Comparison of ENCODE assay signal across 8 cellular contexts in genomic region chr2:200810967-200811335, GRCh38. TPM values are rescaled to one million over a fixed set of nuclear protein-coding genes. Genes with fewer than 3 reads are reported as not detected.
DNase-seq lines count a peak whose midpoint lies in the region; ATAC-seq lines count a peak whose summit lies in the region.

No MANE protein-coding gene starts in this region.

- no peaks in the 10 kb centered on the region for H3K9me3 Mint-ChIP-seq in activated T-helper 17 cell treated with anti-CD3 and anti-CD28 coated beads, Interleukin-2, amount 50 U/mL, for 72 hours
- no peaks in the 10 kb centered on the region for H3K9me3 Mint-ChIP-seq in stimulated activated memory B cell treated with anti-CD40 and anti-IgM and Interleukin-4, amounts not matched to agents 10 μg/mL and 1 μg/mL and 100 μg/mL, for 72 hours

- H3K36me3 ChIP-seq in HUES6 (ENCODE audit: control insufficient read depth, insufficient read depth, low read length) (peaks cover 30% of the 10 kb centered on the region), iPS DF 6.9 (ENCODE audit: control insufficient read depth, insufficient read depth, low read length) (peaks cover 8% of the 10 kb centered on the region; the same call in 1 of the 2 replicates)

- no peaks in the 10 kb centered on the region for H3K27me3 ChIP-seq in HUES6 (ENCODE audit: control insufficient read depth, insufficient read depth, low read length)
- no peaks in the 10 kb centered on the region for H3K27me3 ChIP-seq in iPS DF 6.9 (ENCODE audit: control insufficient read depth, insufficient read depth, low read length)

- H3K4me1 ChIP-seq in HUES6 (ENCODE audit: control insufficient read depth, insufficient read depth, low read length) (peaks cover 15% of the 10 kb centered on the region), iPS DF 6.9 (ENCODE audit: control insufficient read depth, insufficient read depth, low read length) (peaks cover 2% of the 10 kb centered on the region; the same call in 1 of the 2 replicates)

- WGBS in iPS DF 6.9 (ENCODE audit: insufficient coverage, insufficient read length) = no CpG with 5 or more reads among the region's 13 CpGs

- peaks cover 56% of the 10 kb centered on the region for H3K36me3 Mint-ChIP-seq in activated T-helper 17 cell treated with anti-CD3 and anti-CD28 coated beads, Interleukin-2, amount 50 U/mL, for 72 hours (ENCODE audit: low read depth)
- H3K36me3 Mint-ChIP-seq in stimulated activated memory B cell treated with anti-CD40 and anti-IgM and Interleukin-4, amounts not matched to agents 10 μg/mL and 1 μg/mL and 100 μg/mL, for 72 hours = peaks cover 22% of the 10 kb centered on the region

- no peaks in the 10 kb centered on the region for H3K27me3 Mint-ChIP-seq in activated T-helper 17 cell treated with anti-CD3 and anti-CD28 coated beads, Interleukin-2, amount 50 U/mL, for 72 hours
- no peaks in the 10 kb centered on the region for H3K27me3 Mint-ChIP-seq in stimulated activated memory B cell treated with anti-CD40 and anti-IgM and Interleukin-4, amounts not matched to agents 10 μg/mL and 1 μg/mL and 100 μg/mL, for 72 hours

- intact Hi-C loops in sciatic nerve (cut with DNase I) = no loop called here

- ATAC-seq in activated T-helper 17 cell treated with anti-CD3 and anti-CD28 coated beads, Interleukin-2, amount 50 U/mL, for 72 hours (replicated peaks) = no peak
- ATAC-seq in stimulated activated memory B cell treated with anti-CD40 and anti-IgM and Interleukin-4, amounts not matched to agents 10 μg/mL and 1 μg/mL and 100 μg/mL, for 72 hours = no peak
- ATAC-seq in GM21825 (IDR thresholded peaks at IDR 0.05; ENCODE audit: unreplicated experiment) (no peak), sciatic nerve (no peak), GM18909 (IDR thresholded peaks at IDR 0.05; ENCODE audit: poor library complexity, unreplicated experiment) (no peak)

- peak overlapping the region; percentile 99 for H3K4me3 Mint-ChIP-seq in activated T-helper 17 cell treated with anti-CD3 and anti-CD28 coated beads, Interleukin-2, amount 50 U/mL, for 72 hours
- peak overlapping the region; percentile 91 for H3K4me3 Mint-ChIP-seq in stimulated activated memory B cell treated with anti-CD40 and anti-IgM and Interleukin-4, amounts not matched to agents 10 μg/mL and 1 μg/mL and 100 μg/mL, for 72 hours

- H3K27ac ChIP-seq in HUES6 (ENCODE audit: low read depth, low read length) = no peak overlapping the region; the same call in 1 of the 2 replicates
- no peak overlapping the region for H3K27ac ChIP-seq in iPS DF 6.9 (ENCODE audit: low read length)

- H3K9ac ChIP-seq in HUES6 (ENCODE audit: low read length) = peak overlapping the region; percentile 53

- H3K4me3 ChIP-seq in HUES6 (ENCODE audit: low read depth, low read length) = peak overlapping the region; percentile 67
- peak overlapping the region; percentile 32; the same call in 1 of the 2 replicates for H3K4me3 ChIP-seq in iPS DF 6.9 (ENCODE audit: low read length)

- DNase-seq in iPS DF 6.9 (ENCODE audit: low read depth, low spot score) (no peak), sciatic nerve (ENCODE audit: low spot score) (no peak), NAMALWA (ENCODE audit: low spot score) (no peak)

- H3K9me3 ChIP-seq in HUES6 (ENCODE audit: control insufficient read depth, insufficient read depth, low read depth, low read length) (no peaks in the 10 kb centered on the region), iPS DF 6.9 (ENCODE audit: control insufficient read depth, insufficient read depth, low read length) (no peaks in the 10 kb centered on the region)

- peak overlapping the region; percentile 99 for H3K27ac Mint-ChIP-seq in activated T-helper 17 cell treated with anti-CD3 and anti-CD28 coated beads, Interleukin-2, amount 50 U/mL, for 72 hours
- peak overlapping the region; percentile 99 for H3K27ac Mint-ChIP-seq in stimulated activated memory B cell treated with anti-CD40 and anti-IgM and Interleukin-4, amounts not matched to agents 10 μg/mL and 1 μg/mL and 100 μg/mL, for 72 hours

- H3K4me1 Mint-ChIP-seq in activated T-helper 17 cell treated with anti-CD3 and anti-CD28 coated beads, Interleukin-2, amount 50 U/mL, for 72 hours = peaks cover 35% of the 10 kb centered on the region
- H3K4me1 Mint-ChIP-seq in stimulated activated memory B cell treated with anti-CD40 and anti-IgM and Interleukin-4, amounts not matched to agents 10 μg/mL and 1 μg/mL and 100 μg/mL, for 72 hours = peaks cover 35% of the 10 kb centered on the region

RNA-seq across cellular contexts. Expression of gene BZW1, which starts 0.8 kb away (rescaled TPM):
- total RNA-seq in activated T-helper 17 cell treated with anti-CD3 and anti-CD28 coated beads, Interleukin-2, amount 50 U/mL, for 72 hours = 100 to 1,000 TPM; 365 to 482 TPM
- 282 TPM for total RNA-seq in sciatic nerve

RNA-seq across cellular contexts. Expression of gene CLK1, which starts 53.5 kb away (rescaled TPM):
- total RNA-seq in activated T-helper 17 cell treated with anti-CD3 and anti-CD28 coated beads, Interleukin-2, amount 50 U/mL, for 72 hours = 100 to 1,000 TPM; 127 to 381 TPM
- total RNA-seq in sciatic nerve = 358 TPM
